30 cellular contexts compared by ENCODE assay signal in the genomic region with DNA sequence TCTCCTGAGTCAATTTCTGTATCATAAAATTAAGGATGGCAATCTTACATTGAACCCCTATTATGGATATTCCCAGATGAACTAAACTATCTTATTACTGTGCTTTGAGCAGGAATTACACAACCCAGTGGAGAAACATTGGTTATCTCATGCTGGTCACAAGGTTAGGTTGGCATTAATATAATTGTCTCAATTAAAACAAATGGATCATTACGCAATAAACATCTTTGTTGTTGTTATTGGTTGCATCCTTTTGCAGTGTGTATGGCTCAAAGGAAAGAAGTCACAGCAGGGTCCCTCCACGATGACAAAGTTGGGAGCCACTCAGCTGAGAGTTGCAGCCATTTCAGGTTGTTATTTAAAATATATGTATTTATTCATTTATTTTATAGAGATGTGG.
"Had no signal": no experiment of that assay in that cellular context is flagged by ENCODE, and none has a peak within 500 bp of the region (broad histone marks: within the 10 kb centered on the region; RNA-seq: fewer than 3 reads in every experiment).

No MANE protein-coding gene starts in this region.

- H3K4me1 ChIP-seq: body of pancreas had no signal

- ATAC-seq: activated CD4-positive, CD25-positive, alpha-beta regulatory T cell treated with anti-CD3 and anti-CD28 coated beads, Interleukin-2, amount 50 U/mL, for 24 hours; activated CD8-positive, alpha-beta T cell treated with anti-CD3 and anti-CD28 coated beads for 36 hours; activated T-cell treated with anti-CD3 and anti-CD28 coated beads, Interleukin-2, amount 50 U/mL, for 4 hours; activated T-helper 17 cell treated with anti-CD3 and anti-CD28 coated beads, Interleukin-2, amount 50 U/mL, for 72 hours; body of pancreas; effector memory CD8-positive, alpha-beta T cell; gastroesophageal sphincter; T-helper 17 cell had no signal

- H3K27ac ChIP-seq: body of pancreas, esophagus muscularis mucosa, gastroesophageal sphincter, WERI-Rb-1 had no signal

- H3K9me3 ChIP-seq: body of pancreas, esophagus muscularis mucosa, gastroesophageal sphincter had no signal

- H3K4me3 ChIP-seq: body of pancreas, esophagus muscularis mucosa, gastroesophageal sphincter had no signal

- H3K36me3 ChIP-seq: esophagus muscularis mucosa, gastroesophageal sphincter, WERI-Rb-1 had no signal

- H3K27me3 ChIP-seq: body of pancreas, esophagus muscularis mucosa, gastroesophageal sphincter had no signal

- DNase-seq: activated B cell treated with CpG ODN at 0.5 μM for 24 hours; activated CD4-positive, alpha-beta T cell treated with anti-CD3 and anti-CD28 coated beads for 48 hours; activated CD4-positive, alpha-beta T cell treated with anti-CD3 and anti-CD28 coated beads, Interleukin-2, amount 50 U/mL, for 1 hour; activated CD4-positive, alpha-beta T cell treated with anti-CD3 and anti-CD28 coated beads, Interleukin-2, amount 50 U/mL, for 48 hours; activated CD8-positive, alpha-beta memory T cell treated with anti-CD3 and anti-CD28 coated beads for 24 hours; activated CD8-positive, alpha-beta T cell treated with anti-CD3 and anti-CD28 coated beads for 36 hours; activated effector memory CD4-positive, alpha-beta T cell treated with Interleukin-2 at 50 U/mL for 16 hours; activated gamma-delta T cell treated with Interleukin-2 at 50 U/mL for 16 hours; activated naive CD4-positive, alpha-beta T cell treated with anti-CD3 and anti-CD28 coated beads, Interleukin-2, amount 50 U/mL, for 16 hours; activated naive CD4-positive, alpha-beta T cell treated with Interleukin-2 at 50 U/mL for 16 hours; activated T-cell treated with anti-CD3 and anti-CD28 coated beads, Interleukin-2, amount 50 U/mL, for 4 hours; amygdala; aorta; body of pancreas; caudate nucleus; cortex of kidney; dermis blood vessel endothelial cell; effector CD4-positive, alpha-beta T cell; effector memory CD8-positive, alpha-beta T cell; erythroblast; foreskin melanocyte; T-helper 1 cell; T-helper 17 cell; T1000; WERI-Rb-1 had no signal

- FAIRE-seq: colon had no signal
